In the genomic region with DNA sequence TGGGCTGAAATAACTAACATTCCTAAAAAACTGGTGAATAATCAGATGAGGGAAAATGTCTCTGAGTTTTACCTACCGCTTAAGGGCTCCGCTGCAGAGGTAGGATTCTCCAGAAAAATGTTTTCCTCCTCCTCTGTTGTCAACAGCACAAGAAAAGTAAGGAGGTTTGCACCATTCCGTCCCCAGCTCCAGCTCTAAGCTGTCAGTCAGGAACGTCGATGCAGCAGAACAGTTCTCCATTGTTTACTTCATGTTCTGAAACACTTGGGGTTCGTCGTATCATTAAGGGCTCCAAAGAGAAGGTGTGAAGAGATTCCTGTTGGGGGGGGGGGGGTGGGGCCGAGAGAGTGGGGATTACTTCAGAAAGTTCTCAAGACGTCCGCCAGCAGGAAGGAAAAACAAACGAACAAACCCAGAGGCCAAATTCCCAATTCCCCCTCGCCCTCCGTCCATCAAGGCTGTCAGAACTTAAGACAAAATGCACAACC, we compare ENCODE assay signal across 8 cellular contexts. TPM values are rescaled to one million over a fixed set of nuclear protein-coding genes. Genes with fewer than 3 reads are reported as not detected.
DNase-seq lines count a peak whose midpoint lies in the region; ATAC-seq and TF ChIP-seq lines count a peak whose summit lies in the region.

No MANE protein-coding gene starts in this region.

- intact Hi-C loops in CD14-positive monocyte (cut with micrococcal nuclease): loop anchor here (10.0 kb wide), 1 partner anchor 387 kb away; the partner anchor contains the start of gene NDUFAF4 (in 2 of the 2)

- WGBS in HUES64: 1% methylated on average over 12 of the region's 13 CpGs

- peaks cover 0 to 1% (median 1%) of the 10 kb centered on the region in 3 donors for H3K27me3 Mint-ChIP-seq in CD14-positive monocyte (ENCODE audit: low read depth in 3 of 3)
- no peaks in the 10 kb centered on the region for H3K27me3 Mint-ChIP-seq in activated naive CD8-positive, alpha-beta T cell treated with anti-CD3 and anti-CD28 coated beads, Interleukin-2, amount 50 U/mL, for 24 hours

- H3K4me3 ChIP-seq in HUES64 (ENCODE audit: low read length): peak overlapping the region; percentile 85
- H3K4me3 ChIP-seq in subcutaneous abdominal adipose tissue (ENCODE audit: low read depth in 1 of 5, low read length in 5 of 5): peak overlapping the region; percentile 93 to 98 (median 95)

- H3K36me3 ChIP-seq in HUES64 (ENCODE audit: insufficient read depth, low read length) (peaks cover 43% of the 10 kb centered on the region), subcutaneous abdominal adipose tissue (ENCODE audit: control insufficient read depth in 5 of 5, insufficient read depth in 5 of 5, low read length in 5 of 5) (peaks cover 0 to 11% (median 6%) of the 10 kb centered on the region in 5 donors)

- H3K9me3 ChIP-seq in HUES64 (ENCODE audit: insufficient read depth, low read depth, low read length) (no peaks in the 10 kb centered on the region), subcutaneous abdominal adipose tissue (ENCODE audit: control insufficient read depth in 5 of 5, low read length in 5 of 5) (no peaks in the 10 kb centered on the region)

- H3K36me3 Mint-ChIP-seq in CD14-positive monocyte: peaks cover 12 to 23% of the 10 kb centered on the region in 2 donors
- H3K36me3 Mint-ChIP-seq in activated naive CD8-positive, alpha-beta T cell treated with anti-CD3 and anti-CD28 coated beads, Interleukin-2, amount 50 U/mL, for 24 hours (ENCODE audit: low read depth): peaks cover 29% of the 10 kb centered on the region

- no peaks in the 10 kb centered on the region for H3K27me3 ChIP-seq in HUES64 (ENCODE audit: insufficient read depth, low read length)
- no peaks in the 10 kb centered on the region for H3K27me3 ChIP-seq in subcutaneous abdominal adipose tissue (ENCODE audit: control insufficient read depth in 5 of 5, insufficient read depth in 4 of 5, low read length in 5 of 5)

- H3K27ac Mint-ChIP-seq in CD14-positive monocyte: peak overlapping the region in 6 of 7 donors; percentile 60 to 92 (median 80)
- H3K27ac Mint-ChIP-seq in activated naive CD8-positive, alpha-beta T cell treated with anti-CD3 and anti-CD28 coated beads, Interleukin-2, amount 50 U/mL, for 24 hours: peak overlapping the region; percentile 85

- peak overlapping the region; percentile 91 to 97 for H3K4me3 Mint-ChIP-seq in CD14-positive monocyte
- H3K4me3 Mint-ChIP-seq in activated naive CD8-positive, alpha-beta T cell treated with anti-CD3 and anti-CD28 coated beads, Interleukin-2, amount 50 U/mL, for 24 hours: peak overlapping the region; percentile 92

- ATAC-seq in GM19324 (IDR thresholded peaks at IDR 0.05; ENCODE audit: low FRiP score, unreplicated experiment) (peak; percentile 1), HG03439 (IDR thresholded peaks at IDR 0.05; ENCODE audit: unreplicated experiment) (no peak)
- ATAC-seq in activated naive CD8-positive, alpha-beta T cell treated with anti-CD3 and anti-CD28 coated beads, Interleukin-2, amount 50 U/mL, for 24 hours: no peak

- H3K4me1 ChIP-seq in HUES64 (ENCODE audit: insufficient read depth, low read length): 0 out of 2 replicates have a peak, but pooled peaks cover 11% of the 10 kb centered on the region
- H3K4me1 ChIP-seq in subcutaneous abdominal adipose tissue (ENCODE audit: control insufficient read depth in 5 of 5, insufficient read depth in 5 of 5, low read length in 5 of 5): peaks cover 0 to 21% (median 13%) of the 10 kb centered on the region in 5 donors

- H3K9ac ChIP-seq in HUES64 (ENCODE audit: low read depth, low read length) (peak overlapping the region; percentile 100), subcutaneous abdominal adipose tissue (ENCODE audit: low read length in 5 of 5) (peak overlapping the region; percentile 8 to 97 (median 87))

- peaks cover 0 to 3% (median 0%) of the 10 kb centered on the region in 7 donors for H3K9me3 Mint-ChIP-seq in CD14-positive monocyte
- H3K9me3 Mint-ChIP-seq in activated naive CD8-positive, alpha-beta T cell treated with anti-CD3 and anti-CD28 coated beads, Interleukin-2, amount 50 U/mL, for 24 hours: no peaks in the 10 kb centered on the region

- no peak for TF ChIP-seq CTCF in CD14-positive monocyte (IDR thresholded peaks at IDR 0.05)

- no peak for DNase-seq in CD14-positive monocyte (ENCODE audit: low spot score)
- no peak for DNase-seq in activated naive CD8-positive, alpha-beta T cell treated with anti-CD3 and anti-CD28 coated beads, Interleukin-2, amount 50 U/mL, for 24 hours
- DNase-seq in islet precursor cell: peak; percentile 52
- DNase-seq in NCI-H510A treated with DMSO at 0.1 percent for 48 hours (lab: John Stamatoyannopoulos, UW): no peak

- peaks cover 20% of the 10 kb centered on the region for H3K4me1 Mint-ChIP-seq in CD14-positive monocyte
- peaks cover 23% of the 10 kb centered on the region for H3K4me1 Mint-ChIP-seq in activated naive CD8-positive, alpha-beta T cell treated with anti-CD3 and anti-CD28 coated beads, Interleukin-2, amount 50 U/mL, for 24 hours

- H3K27ac ChIP-seq in HUES64 (ENCODE audit: low read depth, low read length): peak overlapping the region; percentile 97
- no peak overlapping the region for H3K27ac ChIP-seq in subcutaneous abdominal adipose tissue (ENCODE audit: low read depth, low read length)

RNA-seq across cellular contexts. Expression of gene MMS22L, which starts 0.7 kb away (rescaled TPM):
- polyA plus RNA-seq in CD14-positive monocyte: 1 to 10 TPM; 1.6 to 2.1 TPM
- 20.3 TPM for polyA plus RNA-seq in HUES64 (2013, experiment 1 of 2)
- polyA plus RNA-seq in HUES64 (2013, experiment 2 of 2): 15.2 TPM
